In genomic region chrX:137858106-137858505, GRCh38 we compare ENCODE assay signal across 31 cellular contexts.
"Had no signal": no experiment of that assay in that cellular context is flagged by ENCODE, and none has a peak within 500 bp of the region (broad histone marks: within the 10 kb centered on the region; RNA-seq: fewer than 3 reads in every experiment).

No MANE protein-coding gene starts in this region.

- DNase-seq: heart left ventricle; hypothalamus; left colon; left lung; lower lobe of right lung; mammary epithelial cell; mesenchymal stem cell; naive B cell; natural killer cell; nucleus accumbens; pancreas; posterior cingulate gyrus; retina; right cardiac atrium; stimulated activated CD4-positive, alpha-beta T cell treated with anti-CD3 and anti-CD28 coated beads, Interleukin-12 subunit alpha, Interleukin-12 subunit beta, amount 100 ng/mL, for 4 hours; stimulated activated CD4-positive, alpha-beta T cell treated with anti-CD3 and anti-CD28 coated beads, Interleukin-15, amount 100 ng/mL, for 24 hours; stimulated activated CD4-positive, alpha-beta T cell treated with anti-CD3 and anti-CD28 coated beads, Interleukin-2, amount 100 ng/mL, for 24 hours; stimulated activated CD4-positive, alpha-beta T cell treated with anti-CD3 and anti-CD28 coated beads, Interleukin-4, amount 100 ng/mL, for 1 hour; stimulated activated naive CD4-positive, alpha-beta T cell; tibial artery; trophoblast cell; upper lobe of right lung had no signal

- H3K27ac ChIP-seq: heart left ventricle, left lung, lower lobe of right lung, pancreas, prostate gland, skin epidermis, suprapubic skin, thoracic aorta, tibial artery, upper lobe of right lung had no signal

- H3K9me3 ChIP-seq: heart left ventricle, left lung, lower lobe of right lung, pancreas, prostate gland, suprapubic skin, thoracic aorta, tibial artery, upper lobe of right lung had no signal

- H3K4me3 ChIP-seq: heart left ventricle, left lung, lower lobe of right lung, pancreas, prostate gland, skin epidermis, suprapubic skin, thoracic aorta, tibial artery, upper lobe of right lung had no signal

- H3K4me1 ChIP-seq: heart left ventricle, left lung, lower lobe of right lung, pancreas, prostate gland, suprapubic skin, tibial artery, upper lobe of right lung had no signal

- FAIRE-seq: keratinocyte, pancreas, urothelium cell line had no signal

- H3K9me3 Mint-ChIP-seq: stimulated activated naive CD8-positive, alpha-beta T cell treated with anti-CD3 and anti-CD28 coated beads, Interleukin-15, Interleukin-2, amounts not matched to agents 100 ng/mL and 50 ng/mL, for 24 hours had no signal

- H3K4me3 Mint-ChIP-seq: mesothelial cell of epicardium; naive B cell; natural killer cell; stimulated activated effector memory CD8-positive, alpha-beta T cell treated with anti-CD3 and anti-CD28 coated beads, Interleukin-12 subunit alpha, Interleukin-12 subunit beta, amount 100 ng/mL, for 72 hours; stimulated activated naive CD8-positive, alpha-beta T cell treated with anti-CD3 and anti-CD28 coated beads, Interleukin-15, Interleukin-2, amounts not matched to agents 100 ng/mL and 50 ng/mL, for 24 hours had no signal

- H3K27me3 ChIP-seq: heart left ventricle, left lung, suprapubic skin, tibial artery, upper lobe of right lung had no signal

- H3K27me3 Mint-ChIP-seq: naive B cell; stimulated activated naive CD8-positive, alpha-beta T cell treated with anti-CD3 and anti-CD28 coated beads, Interleukin-15, Interleukin-2, amounts not matched to agents 100 ng/mL and 50 ng/mL, for 24 hours had no signal

- H3K36me3 Mint-ChIP-seq: mesothelial cell of epicardium; naive B cell; natural killer cell; stimulated activated effector memory CD8-positive, alpha-beta T cell treated with anti-CD3 and anti-CD28 coated beads, Interleukin-12 subunit alpha, Interleukin-12 subunit beta, amount 100 ng/mL, for 72 hours had no signal

- H3K36me3 ChIP-seq: heart left ventricle, left lung, lower lobe of right lung, pancreas, prostate gland, suprapubic skin, thoracic aorta, tibial artery, upper lobe of right lung had no signal

- H3K27ac Mint-ChIP-seq: mesothelial cell of epicardium; natural killer cell; stimulated activated effector memory CD8-positive, alpha-beta T cell treated with anti-CD3 and anti-CD28 coated beads, Interleukin-12 subunit alpha, Interleukin-12 subunit beta, amount 100 ng/mL, for 72 hours; stimulated activated naive CD8-positive, alpha-beta T cell treated with anti-CD3 and anti-CD28 coated beads, Interleukin-15, Interleukin-2, amounts not matched to agents 100 ng/mL and 50 ng/mL, for 24 hours had no signal

- H3K4me1 Mint-ChIP-seq: mesothelial cell of epicardium; naive B cell; natural killer cell; stimulated activated effector memory CD8-positive, alpha-beta T cell treated with anti-CD3 and anti-CD28 coated beads, Interleukin-12 subunit alpha, Interleukin-12 subunit beta, amount 100 ng/mL, for 72 hours had no signal
